Comparison of ENCODE assay signal across 8 cellular contexts in the genomic region with DNA sequence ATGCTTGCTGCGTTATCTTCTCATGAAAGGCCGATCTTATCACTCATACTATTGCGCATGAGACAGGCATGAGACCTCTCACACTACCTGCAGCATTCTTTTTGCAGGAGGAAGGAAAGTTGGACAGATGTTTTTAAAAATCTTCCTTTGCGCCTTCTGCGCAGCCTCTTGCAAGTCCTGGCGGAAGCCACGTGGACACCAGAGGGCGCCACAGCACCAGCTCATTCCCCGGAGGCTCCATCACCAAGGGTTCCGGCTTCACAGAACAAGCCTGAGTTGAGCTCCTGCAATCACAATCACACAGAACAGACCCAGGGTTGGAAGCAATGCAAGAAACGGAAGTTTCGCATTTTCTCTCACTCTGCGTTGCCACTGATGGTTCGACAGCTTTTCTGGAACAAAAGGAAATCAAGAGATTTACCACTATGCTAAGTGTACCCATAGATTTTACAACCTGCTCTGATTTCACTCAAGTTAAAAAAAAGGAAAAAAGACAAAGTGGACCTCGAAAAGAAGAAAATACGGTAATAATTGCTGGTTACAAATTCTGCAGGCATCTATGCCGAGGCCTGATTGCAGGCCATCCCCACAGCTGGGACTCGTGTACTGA.
DNase-seq lines count a peak whose midpoint lies in the region; ATAC-seq, FAIRE-seq and TF ChIP-seq lines count a peak whose summit lies in the region.

No MANE protein-coding gene starts in this region.

- H3K36me3 ChIP-seq in NT2/D1 (ENCODE audit: insufficient read depth, insufficient read length, low read length) (no peaks in the 10 kb centered on the region), endothelial cell of umbilical vein (ENCODE audit: control insufficient read depth in 2 of 2, extremely low read depth in 1 of 2, insufficient read depth in 2 of 2, low read length in 2 of 2) (no peaks in the 10 kb centered on the region), mesodermal cell (ENCODE audit: control insufficient read depth, insufficient read depth, low read length) (no peaks in the 10 kb centered on the region)

- H3K9me1 ChIP-seq in endothelial cell of umbilical vein (replicated peaks; ENCODE audit: control insufficient read depth, extremely low read depth, insufficient read depth, low read length), result no peaks in the 10 kb centered on the region

- CTCF ChIA-PET in endothelial cell of umbilical vein (lab: Charles Lee), result interaction anchor here (1.0 to 3.3 kb wide), 6 partner anchors 16 to 1024 kb away, joined by 3 to 72 read pairs (median 4); partner anchors contain the start of gene DRD1

- POLR2A ChIA-PET in endothelial cell of umbilical vein (lab: Charles Lee), result no interaction called here

- no peaks in the 10 kb centered on the region for H3K4me1 ChIP-seq in NT2/D1 (ENCODE audit: insufficient read depth, insufficient read length)
- no peaks in the 10 kb centered on the region for H3K4me1 ChIP-seq in endothelial cell of umbilical vein (ENCODE audit: control insufficient read depth, extremely low read depth, insufficient read depth, low read length)
- peaks cover 21% of the 10 kb centered on the region for H3K4me1 ChIP-seq in mesodermal cell (ENCODE audit: control insufficient read depth, insufficient read depth, low read length, poor library complexity, severe bottlenecking)

- H3K27ac ChIP-seq in endothelial cell of umbilical vein (ENCODE audit: insufficient read depth, low read depth, low read length) (no peak overlapping the region), mesodermal cell (ENCODE audit: low read depth, low read length, severe bottlenecking) (peak overlapping the region; percentile 74)

- FAIRE-seq in endothelial cell of umbilical vein (lab: Jason Lieb, UNC), result peak; percentile 74

- ATAC-seq in GM19043 (IDR thresholded peaks at IDR 0.05; ENCODE audit: low read depth, unreplicated experiment) (peak; percentile 78), HG03558 (IDR thresholded peaks at IDR 0.05; ENCODE audit: extremely low read depth, unreplicated experiment) (peak; percentile 70)

- H3K9ac ChIP-seq in NT2/D1 (ENCODE audit: insufficient read length, low read depth) (no peak overlapping the region), endothelial cell of umbilical vein (replicated peaks; ENCODE audit: extremely low read depth, insufficient read depth, low read length) (no peak overlapping the region)

- DNase-seq in AG10803 (ENCODE audit: low read depth) (peak; percentile 87), NT2/D1 (ENCODE audit: low read depth, low spot score) (peak; percentile 88), endothelial cell of umbilical vein (ENCODE audit: low read depth, low spot score) (peak; percentile 43)
- DNase-seq in activated CD8-positive, alpha-beta memory T cell treated with anti-CD3 and anti-CD28 coated beads, Interleukin-2, amount 50 U/mL, for 4 hours, result peak; percentile 67
- DNase-seq in stimulated activated CD8-positive, alpha-beta memory T cell treated with anti-CD3 and anti-CD28 coated beads, Interleukin-2, amount 100 ng/mL, for 48 hours (ENCODE audit: low read depth in 2 of 2), result peak; percentile 66 to 81

- peak overlapping the region; percentile 29 for H3K4me3 ChIP-seq in AG10803 (ENCODE audit: low read length)
- H3K4me3 ChIP-seq in NT2/D1 (ENCODE audit: insufficient read length, low read depth), result peak overlapping the region; percentile 34
- H3K4me3 ChIP-seq in endothelial cell of umbilical vein (replicated peaks in 1 of 3; ENCODE audit: insufficient read depth in 1 of 3, low read depth in 1 of 3, low read length in 3 of 3), result no peak overlapping the region
- peak overlapping the region; percentile 24 for H3K4me3 ChIP-seq in mesodermal cell (ENCODE audit: extremely low read depth, insufficient read depth, low read length, poor library complexity, severe bottlenecking)

- intact Hi-C loops in endothelial cell of umbilical vein (cut with micrococcal nuclease), result loop anchor here (1.0 to 5.0 kb wide), 4 partner anchors 92 to 802 kb away; partner anchors contain the start of gene BOD1

- TF ChIP-seq POLR2A in endothelial cell of umbilical vein (IDR thresholded peaks at IDR 0.05; ENCODE audit: low read depth, low read length), result no peak

- H3K79me2 ChIP-seq in endothelial cell of umbilical vein (ENCODE audit: control insufficient read depth, insufficient read depth, low read length), result no peaks in the 10 kb centered on the region

- no peak overlapping the region for H3K4me2 ChIP-seq in endothelial cell of umbilical vein (ENCODE audit: insufficient read depth, low read length)

- TF ChIP-seq CTCF in AG10803 (conservative IDR thresholded peaks at IDR 0.05; ENCODE audit: low read length) (peak; percentile 96), endothelial cell of umbilical vein (IDR thresholded peaks at IDR 0.05; ENCODE audit: extremely low read depth in 1 of 2, insufficient read depth in 1 of 2, low read depth in 1 of 2, low read length in 2 of 2) (peak; percentile 66 to 80)

- no peaks in the 10 kb centered on the region for H4K20me1 ChIP-seq in endothelial cell of umbilical vein (replicated peaks; ENCODE audit: control insufficient read depth, extremely low read depth, insufficient read depth, low read length)

- dilution Hi-C loops in endothelial cell of umbilical vein (cut with MboI; ENCODE audit: extremely low pct_ligation_motif_present, low sequenced_read_pairs), result no loop called here

- H3K27me3 ChIP-seq in NT2/D1 (ENCODE audit: insufficient read depth, insufficient read length), result no peaks in the 10 kb centered on the region
- no peaks in the 10 kb centered on the region for H3K27me3 ChIP-seq in endothelial cell of umbilical vein (ENCODE audit: control insufficient read depth in 2 of 2, insufficient read depth in 2 of 2, low read length in 2 of 2)

- no peak overlapping the region for H2AFZ ChIP-seq in endothelial cell of umbilical vein (ENCODE audit: low read depth, low read length)

- BruUV-seq in endothelial cell of umbilical vein (replicated peaks; lab: Mats Ljungman, UMichigan), result no TSS peak

- 26 to 27% methylated on average over 13 to 15 of the region's 18 CpGs for WGBS in mesodermal cell (ENCODE audit: insufficient coverage in 2 of 2), 2 experiments

- H3K9me3 ChIP-seq in NT2/D1 (ENCODE audit: insufficient read depth, low read length), result no peaks in the 10 kb centered on the region
- H3K9me3 ChIP-seq in endothelial cell of umbilical vein (replicated peaks; ENCODE audit: control insufficient read depth, insufficient read depth, low read length), result no peaks in the 10 kb centered on the region
- no peaks in the 10 kb centered on the region for H3K9me3 ChIP-seq in mesodermal cell (ENCODE audit: control insufficient read depth, low read length)

TF ChIP-seq in endothelial cell of umbilical vein, 7 proteins besides CTCF, POLR2A, EP300 and RAD21:
- TF ChIP-seq, protein P1, sequence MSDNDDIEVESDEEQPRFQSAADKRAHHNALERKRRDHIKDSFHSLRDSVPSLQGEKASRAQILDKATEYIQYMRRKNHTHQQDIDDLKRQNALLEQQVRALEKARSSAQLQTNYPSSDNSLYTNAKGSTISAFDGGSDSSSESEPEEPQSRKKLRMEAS (IDR thresholded peaks at IDR 0.05; ENCODE audit: insufficient read depth, insufficient read length), result peak; percentile 36
- no peak for TF ChIP-seq EZH2 (IDR thresholded peaks at IDR 0.05; ENCODE audit: borderline replicate concordance, low read depth, low read length, severe bottlenecking)

Comparison
In these comparisons a context has a peak if more than half of its experiments do, and no peak if none do; other contexts are left out.
1. H3K4me3 ChIP-seq: peak in AG10803 (single experiment), NT2/D1 (single experiment) and mesodermal cell (single experiment); none in endothelial cell of umbilical vein (0 of 3).
2. Peak in every context shown above with its lines, with median percentiles within 50 percentile points of each other: DNase-seq.